In genomic region chr7:111210043-111210442, GRCh38 we compare ENCODE assay signal across 21 cellular contexts.
"Had no signal": no experiment of that assay in that cellular context is flagged by ENCODE, and none has a peak within 500 bp of the region (broad histone marks: within the 10 kb centered on the region; RNA-seq: fewer than 3 reads in every experiment).

No MANE protein-coding gene starts in this region.

- DNase-seq: colonic mucosa; cortex of kidney; effector CD8-positive, alpha-beta T cell; effector memory CD8-positive, alpha-beta T cell; foreskin keratinocyte; heart left ventricle; hippocampal formation; left cardiac atrium; left lung; left ventricle myocardium superior; lower lobe of right lung; mesenchymal stem cell; mucosa of descending colon had no signal

- H3K36me3 ChIP-seq: colonic mucosa, esophagus muscularis mucosa, heart left ventricle, left lung, lower lobe of right lung had no signal

- H3K4me3 ChIP-seq: colonic mucosa, esophagus muscularis mucosa, gastroesophageal sphincter, heart left ventricle, left lung, lower lobe of right lung, mucosa of descending colon had no signal

- H3K27me3 Mint-ChIP-seq: dendritic cell treated with granulocyte-macrophage colony-stimulating factor and Interleukin-4, amounts not matched to agents 40 ng/mL and 50 ng/mL, for 4 days; effector memory CD8-positive, alpha-beta T cell had no signal

- H3K4me3 Mint-ChIP-seq: dendritic cell treated with granulocyte-macrophage colony-stimulating factor and Interleukin-4, amounts not matched to agents 40 ng/mL and 50 ng/mL, for 4 days; effector memory CD8-positive, alpha-beta T cell; mesothelial cell of epicardium had no signal

- ATAC-seq: effector memory CD8-positive, alpha-beta T cell; foreskin keratinocyte; gastroesophageal sphincter; heart left ventricle; left cardiac atrium; left lung; left ventricle myocardium superior; lower lobe of right lung; mucosa of descending colon had no signal

- H3K27me3 ChIP-seq: colonic mucosa, esophagus muscularis mucosa, foreskin keratinocyte, gastroesophageal sphincter, heart left ventricle, left lung had no signal

- H3K4me1 Mint-ChIP-seq: mesothelial cell of epicardium had no signal

- H3K27ac Mint-ChIP-seq: dendritic cell treated with granulocyte-macrophage colony-stimulating factor and Interleukin-4, amounts not matched to agents 40 ng/mL and 50 ng/mL, for 4 days; effector memory CD8-positive, alpha-beta T cell; mesothelial cell of epicardium had no signal

- H3K9me3 Mint-ChIP-seq: effector memory CD8-positive, alpha-beta T cell had no signal

- H3K4me1 ChIP-seq: colonic mucosa, esophagus muscularis mucosa, foreskin keratinocyte, gastroesophageal sphincter, left lung, lower lobe of right lung had no signal

- FAIRE-seq: endothelial cell of umbilical vein, frontal cortex, islet of Langerhans, keratinocyte had no signal

- H3K27ac ChIP-seq: colonic mucosa, esophagus muscularis mucosa, foreskin keratinocyte, gastroesophageal sphincter, heart left ventricle, left lung, lower lobe of right lung had no signal

- H3K9me3 ChIP-seq: colonic mucosa, esophagus muscularis mucosa, gastroesophageal sphincter, heart left ventricle, left lung, lower lobe of right lung, mucosa of descending colon had no signal
